15 cellular contexts compared by ENCODE assay signal in the genomic region with DNA sequence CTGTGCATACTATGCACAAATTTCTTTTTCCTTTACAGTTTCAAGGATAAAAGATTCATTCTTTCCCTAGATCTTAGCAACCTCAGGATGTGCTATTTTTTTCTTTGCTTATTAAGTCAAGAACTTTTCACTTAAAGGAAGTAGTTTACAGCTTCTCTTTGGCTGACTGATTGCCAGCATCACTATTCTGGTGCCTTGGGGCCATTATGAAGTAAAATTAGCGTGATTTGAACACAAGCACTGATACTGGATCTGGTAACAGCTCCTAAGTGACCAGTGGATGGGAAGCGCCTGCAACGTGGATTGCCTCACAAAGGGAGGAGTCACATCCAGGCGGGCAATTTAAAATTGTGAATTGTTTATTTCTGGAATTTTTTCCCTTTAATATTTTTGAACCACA.
DNase-seq lines count a peak whose midpoint lies in the region; ATAC-seq and TF ChIP-seq lines count a peak whose summit lies in the region.
"Had no signal": no experiment of that assay in that cellular context is flagged by ENCODE, and none has a peak within 500 bp of the region (broad histone marks: within the 10 kb centered on the region; RNA-seq: fewer than 3 reads in every experiment).

No MANE protein-coding gene starts in this region.

- ATAC-seq in GM23338 = no peak
- no peak for ATAC-seq in T-helper 17 cell
- no peak for ATAC-seq in HG02571 (IDR thresholded peaks at IDR 0.05; ENCODE audit: unreplicated experiment)
- no peak for ATAC-seq in GM18868 (IDR thresholded peaks at IDR 0.05; ENCODE audit: unreplicated experiment)
- no peak for ATAC-seq in HG02884 (IDR thresholded peaks at IDR 0.05; ENCODE audit: unreplicated experiment)

- H3K4me1 ChIP-seq in GM23338 (ENCODE audit: insufficient read depth) = peaks cover 39% of the 10 kb centered on the region
- H3K4me1 ChIP-seq: HAP-1 had no signal

- H3K4me3 Mint-ChIP-seq in GM23338 (no peak overlapping the region), T-helper 17 cell (no peak overlapping the region), neural crest cell (no peak overlapping the region)
- H3K4me3 Mint-ChIP-seq: CD4-positive, alpha-beta T cell had no signal

- no peaks in the 10 kb centered on the region for H3K27me3 ChIP-seq in GM23338 (ENCODE audit: insufficient read depth)
- H3K27me3 ChIP-seq: BE2C had no signal

- no peaks in the 10 kb centered on the region for H3F3A ChIP-seq in GM23338 (replicated peaks; ENCODE audit: low read depth)

- no peaks in the 10 kb centered on the region; the same call in 1 of the 2 replicates for H4K20me1 ChIP-seq in GM23338 (replicated peaks; ENCODE audit: insufficient read depth)

- H2AFZ ChIP-seq in GM23338 = no peak overlapping the region

- no peaks in the 10 kb centered on the region for H3K9me3 ChIP-seq in T-helper 17 cell (ENCODE audit: control insufficient read depth, low read length, poor library complexity, severe bottlenecking)
- H3K9me3 ChIP-seq: BE2C, HAP-1 had no signal

- H3K36me3 Mint-ChIP-seq in GM23338 (ENCODE audit: low read depth) (0 out of 3 replicates have a peak, but pooled peaks cover 6% of the 10 kb centered on the region), T-helper 17 cell (ENCODE audit: low read depth) (peaks cover 2% of the 10 kb centered on the region), neural crest cell (ENCODE audit: low read depth) (peaks cover 6% of the 10 kb centered on the region)

- H3K9me3 Mint-ChIP-seq in GM23338 (no peaks in the 10 kb centered on the region), neural crest cell (no peaks in the 10 kb centered on the region)
- H3K9me3 Mint-ChIP-seq: CD4-positive, alpha-beta T cell had no signal

- H3K4me3 ChIP-seq in GM23338 = no peak overlapping the region
- H3K4me3 ChIP-seq: HAP-1 had no signal

- no peak overlapping the region for H3K4me2 ChIP-seq in GM23338

- no peaks in the 10 kb centered on the region for H3K36me3 ChIP-seq in GM23338 (ENCODE audit: insufficient read depth)
- H3K36me3 ChIP-seq: BE2C, HAP-1 had no signal

- no peaks in the 10 kb centered on the region for H3K9me2 ChIP-seq in GM23338 (ENCODE audit: insufficient read depth)

- DNase-seq in GM23338 (ENCODE audit: low spot score) (no peak), T-helper 17 cell (no peak), epidermal melanocyte (ENCODE audit: insufficient read length, low spot score) (peak; percentile 43), neural crest cell (ENCODE audit: low read depth, low spot score) (no peak)
- DNase-seq: BE2C; CD4-positive, alpha-beta T cell; DMS153; DMS79; GDM1 had no signal

- peaks cover 90% of the 10 kb centered on the region for H3K79me2 ChIP-seq in GM23338 (replicated peaks; ENCODE audit: insufficient read depth)

- no peak for TF ChIP-seq CTCF in GM23338 (conservative IDR thresholded peaks at IDR 0.05; ENCODE audit: low read depth in 2 of 2)
- no peak for TF ChIP-seq CTCF in neural crest cell (conservative IDR thresholded peaks at IDR 0.05)

- H3K27ac ChIP-seq in GM23338 (ENCODE audit: low read depth) = 0 out of 2 replicates have a peak overlapping the region, but pooled peaks have one; percentile 22
- H3K27ac ChIP-seq: C4-2B, HL-60 had no signal

- H3K27me3 Mint-ChIP-seq in GM23338 (ENCODE audit: insufficient read depth, low read depth, poor library complexity) (peaks cover 12% of the 10 kb centered on the region), T-helper 17 cell (no peaks in the 10 kb centered on the region), neural crest cell (ENCODE audit: low read depth) (no peaks in the 10 kb centered on the region)
- H3K27me3 Mint-ChIP-seq: CD4-positive, alpha-beta T cell had no signal

- H3K27ac Mint-ChIP-seq in GM23338 = no peak overlapping the region
- H3K27ac Mint-ChIP-seq in T-helper 17 cell = peak overlapping the region; percentile 29
- H3K27ac Mint-ChIP-seq in neural crest cell (ENCODE audit: unreplicated experiment) = peak overlapping the region; percentile 27
- H3K27ac Mint-ChIP-seq: CD4-positive, alpha-beta T cell had no signal

- H3K4me1 Mint-ChIP-seq in GM23338 (peaks cover 65% of the 10 kb centered on the region), T-helper 17 cell (peaks cover 35% of the 10 kb centered on the region), neural crest cell (peaks cover 35% of the 10 kb centered on the region)

TF ChIP-seq in GM23338, 12 proteins besides CTCF, POLR2A, EP300 and RAD21:
- no peak for TF ChIP-seq CREB1 (CRISPR knock-in tag; IDR thresholded peaks at IDR 0.05; ENCODE audit: low read depth)
- TF ChIP-seq, protein P1, sequence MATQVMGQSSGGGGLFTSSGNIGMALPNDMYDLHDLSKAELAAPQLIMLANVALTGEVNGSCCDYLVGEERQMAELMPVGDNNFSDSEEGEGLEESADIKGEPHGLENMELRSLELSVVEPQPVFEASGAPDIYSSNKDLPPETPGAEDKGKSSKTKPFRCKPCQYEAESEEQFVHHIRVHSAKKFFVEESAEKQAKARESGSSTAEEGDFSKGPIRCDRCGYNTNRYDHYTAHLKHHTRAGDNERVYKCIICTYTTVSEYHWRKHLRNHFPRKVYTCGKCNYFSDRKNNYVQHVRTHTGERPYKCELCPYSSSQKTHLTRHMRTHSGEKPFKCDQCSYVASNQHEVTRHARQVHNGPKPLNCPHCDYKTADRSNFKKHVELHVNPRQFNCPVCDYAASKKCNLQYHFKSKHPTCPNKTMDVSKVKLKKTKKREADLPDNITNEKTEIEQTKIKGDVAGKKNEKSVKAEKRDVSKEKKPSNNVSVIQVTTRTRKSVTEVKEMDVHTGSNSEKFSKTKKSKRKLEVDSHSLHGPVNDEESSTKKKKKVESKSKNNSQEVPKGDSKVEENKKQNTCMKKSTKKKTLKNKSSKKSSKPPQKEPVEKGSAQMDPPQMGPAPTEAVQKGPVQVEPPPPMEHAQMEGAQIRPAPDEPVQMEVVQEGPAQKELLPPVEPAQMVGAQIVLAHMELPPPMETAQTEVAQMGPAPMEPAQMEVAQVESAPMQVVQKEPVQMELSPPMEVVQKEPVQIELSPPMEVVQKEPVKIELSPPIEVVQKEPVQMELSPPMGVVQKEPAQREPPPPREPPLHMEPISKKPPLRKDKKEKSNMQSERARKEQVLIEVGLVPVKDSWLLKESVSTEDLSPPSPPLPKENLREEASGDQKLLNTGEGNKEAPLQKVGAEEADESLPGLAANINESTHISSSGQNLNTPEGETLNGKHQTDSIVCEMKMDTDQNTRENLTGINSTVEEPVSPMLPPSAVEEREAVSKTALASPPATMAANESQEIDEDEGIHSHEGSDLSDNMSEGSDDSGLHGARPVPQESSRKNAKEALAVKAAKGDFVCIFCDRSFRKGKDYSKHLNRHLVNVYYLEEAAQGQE (IDR thresholded peaks at IDR 0.05; ENCODE audit: unreplicated experiment) = no peak
- no peak for TF ChIP-seq POLR2AphosphoS5 (IDR thresholded peaks at IDR 0.05; ENCODE audit: low read depth)
- no peak for TF ChIP-seq EZH2phosphoT487 (IDR thresholded peaks at IDR 0.05; ENCODE audit: unreplicated experiment)
- no peak for TF ChIP-seq STAT1 (IDR thresholded peaks at IDR 0.05; ENCODE audit: unreplicated experiment)
- no peak for TF ChIP-seq EZH2 (IDR thresholded peaks at IDR 0.05; ENCODE audit: low read depth, unreplicated experiment)
- no peak for TF ChIP-seq NANOG (IDR thresholded peaks at IDR 0.05; ENCODE audit: borderline replicate concordance)
- no peak for TF ChIP-seq ZNF331 (CRISPR knock-in tag; IDR thresholded peaks at IDR 0.05; ENCODE audit: low read depth)
- TF ChIP-seq JUNB (IDR thresholded peaks at IDR 0.05; ENCODE audit: unreplicated experiment) = no peak
- TF ChIP-seq, protein P2, sequence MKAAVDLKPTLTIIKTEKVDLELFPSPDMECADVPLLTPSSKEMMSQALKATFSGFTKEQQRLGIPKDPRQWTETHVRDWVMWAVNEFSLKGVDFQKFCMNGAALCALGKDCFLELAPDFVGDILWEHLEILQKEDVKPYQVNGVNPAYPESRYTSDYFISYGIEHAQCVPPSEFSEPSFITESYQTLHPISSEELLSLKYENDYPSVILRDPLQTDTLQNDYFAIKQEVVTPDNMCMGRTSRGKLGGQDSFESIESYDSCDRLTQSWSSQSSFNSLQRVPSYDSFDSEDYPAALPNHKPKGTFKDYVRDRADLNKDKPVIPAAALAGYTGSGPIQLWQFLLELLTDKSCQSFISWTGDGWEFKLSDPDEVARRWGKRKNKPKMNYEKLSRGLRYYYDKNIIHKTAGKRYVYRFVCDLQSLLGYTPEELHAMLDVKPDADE (IDR thresholded peaks at IDR 0.05) = no peak
